In genomic region chr2:46696966-46697829, GRCh38 we compare ENCODE assay signal across 15 cellular contexts. TPM values are rescaled to one million over a fixed set of nuclear protein-coding genes. Genes with fewer than 3 reads are reported as not detected.
A peak's percentile ranks its signal among the peaks of the same experiment; 100 is the strongest.
DNase-seq lines count a peak whose midpoint lies in the region; ATAC-seq and TF ChIP-seq lines count a peak whose summit lies in the region.
"Had no signal": no experiment of that assay in that cellular context is flagged by ENCODE, and none has a peak within 500 bp of the region (broad histone marks: within the 10 kb centered on the region; RNA-seq: fewer than 3 reads in every experiment).

No MANE protein-coding gene starts in this region.

- CTCF ChIA-PET in SK-N-SH (lab: Yijun Ruan, JAX), result interaction anchor here (1.7 kb wide), 1 partner anchor 47 kb away, joined by 6 read pairs; no protein-coding TSS in a partner anchor

- H3K4me2 ChIP-seq in SK-N-SH, result no peak overlapping the region; the same call in 1 of the 2 replicates
- H3K4me2 ChIP-seq in SU-DHL-6 (ENCODE audit: low read depth, low read length, poor library complexity, severe bottlenecking), result peak overlapping the region; percentile 89

- H3K79me2 ChIP-seq in SK-N-SH (ENCODE audit: insufficient read depth) (peaks cover 32% of the 10 kb centered on the region), SU-DHL-6 (ENCODE audit: insufficient read depth, low read length) (peaks cover 11% of the 10 kb centered on the region; the same call in 1 of the 2 replicates)

- TF ChIP-seq CTCF in SK-N-SH (IDR thresholded peaks at IDR 0.05), result no peak
- no peak for TF ChIP-seq CTCF in SU-DHL-6 (IDR thresholded peaks at IDR 0.05; ENCODE audit: insufficient read depth, low read length, poor library complexity, severe bottlenecking)
- no peak for TF ChIP-seq CTCF in gastrocnemius medialis (IDR thresholded peaks at IDR 0.05 in 4 of 5, conservative IDR thresholded peaks at IDR 0.05 in 1 of 5)

- no peaks in the 10 kb centered on the region for H3K9me2 ChIP-seq in SK-N-SH
- no peaks in the 10 kb centered on the region for H3K9me2 ChIP-seq in SU-DHL-6 (replicated peaks; ENCODE audit: insufficient read depth, low read length)

- H3K9me3 ChIP-seq in SK-N-SH (no peaks in the 10 kb centered on the region), SU-DHL-6 (ENCODE audit: insufficient read depth, low read length) (no peaks in the 10 kb centered on the region), endocrine pancreas (ENCODE audit: control insufficient read depth, low read length) (no peaks in the 10 kb centered on the region), gastrocnemius medialis (no peaks in the 10 kb centered on the region)
- H3K9me3 ChIP-seq: ascending aorta had no signal

- TF ChIP-seq RAD21 in SK-N-SH (IDR thresholded peaks at IDR 0.05; ENCODE audit: low read length), result no peak

- no peak for TF ChIP-seq EP300 in SK-N-SH (IDR thresholded peaks at IDR 0.05; ENCODE audit: borderline replicate concordance in 1 of 2, low read depth in 1 of 2, low read length in 1 of 2)

- H2AFZ ChIP-seq in SK-N-SH (ENCODE audit: low read depth), result no peak overlapping the region
- H2AFZ ChIP-seq in SU-DHL-6 (ENCODE audit: low read depth, low read length, severe bottlenecking), result no peak overlapping the region

- peaks cover 14% of the 10 kb centered on the region for H4K20me1 ChIP-seq in SK-N-SH (ENCODE audit: insufficient read depth)
- peaks cover 16% of the 10 kb centered on the region; the same call in 1 of the 2 replicates for H4K20me1 ChIP-seq in SU-DHL-6 (ENCODE audit: low read depth, low read length)

- H3F3A ChIP-seq in SK-N-SH (replicated peaks; ENCODE audit: insufficient read depth) (peaks cover 24% of the 10 kb centered on the region), SU-DHL-6 (ENCODE audit: insufficient read depth) (peaks cover 11% of the 10 kb centered on the region; the same call in 1 of the 2 replicates)

- H3K9ac ChIP-seq in SK-N-SH, result no peak overlapping the region
- no peak overlapping the region for H3K9ac ChIP-seq in SU-DHL-6 (ENCODE audit: low read length)
- no peak overlapping the region for H3K9ac ChIP-seq in endocrine pancreas (ENCODE audit: control insufficient read depth, insufficient read depth, low read length)

- H3K4me1 ChIP-seq in SK-N-SH (ENCODE audit: control insufficient read depth in 1 of 2, insufficient read depth in 2 of 2, low read depth in 1 of 2, low read length in 1 of 2) (peaks cover 9 to 23% of the 10 kb centered on the region in 2 experiments), endocrine pancreas (ENCODE audit: control insufficient read depth, insufficient read depth, low read length) (peaks cover 5% of the 10 kb centered on the region), gastrocnemius medialis (peaks cover 17 to 24% of the 10 kb centered on the region in 2 donors)

- TF ChIP-seq POLR2A in gastrocnemius medialis (IDR thresholded peaks at IDR 0.05), result no peak

- no peak overlapping the region for H3K4me3 ChIP-seq in SK-N-SH (ENCODE audit: low read depth in 2 of 2, low read length in 1 of 2)
- no peak overlapping the region for H3K4me3 ChIP-seq in SU-DHL-6 (ENCODE audit: insufficient read depth, low read length, poor library complexity, severe bottlenecking)
- H3K4me3 ChIP-seq in endocrine pancreas (ENCODE audit: control insufficient read depth, insufficient read depth, low read length), result peak overlapping the region; percentile 52
- H3K4me3 ChIP-seq in gastrocnemius medialis, result no peak overlapping the region

- intact Hi-C loops in gastrocnemius medialis (cut with DNase I; ENCODE audit: low total_unique reads), result no loop called here

- in situ Hi-C loops in gastrocnemius medialis (cut with MboI; ENCODE audit: low sequenced_read_pairs in 4 of 4), result no loop called here

- H3K36me3 ChIP-seq in SK-N-SH (replicated peaks in 1 of 2; ENCODE audit: control insufficient read depth in 1 of 2, insufficient read depth in 2 of 2, low read length in 1 of 2), result peaks cover 0 to 4% of the 10 kb centered on the region in 2 experiments
- no peaks in the 10 kb centered on the region for H3K36me3 ChIP-seq in SU-DHL-6 (ENCODE audit: low read length)
- no peaks in the 10 kb centered on the region for H3K36me3 ChIP-seq in endocrine pancreas (ENCODE audit: control insufficient read depth, insufficient read depth, low read length)
- no peaks in the 10 kb centered on the region for H3K36me3 ChIP-seq in gastrocnemius medialis
- H3K36me3 ChIP-seq: ascending aorta had no signal

- H3K27me3 ChIP-seq in SK-N-SH (ENCODE audit: insufficient read depth) (no peaks in the 10 kb centered on the region), SU-DHL-6 (ENCODE audit: low read length) (no peaks in the 10 kb centered on the region), endocrine pancreas (ENCODE audit: control insufficient read depth, insufficient read depth, low read length) (no peaks in the 10 kb centered on the region), gastrocnemius medialis (no peaks in the 10 kb centered on the region)
- H3K27me3 ChIP-seq: ascending aorta had no signal

- ATAC-seq in SK-N-SH treated with all-trans-retinoic acid at 6 μM for 48 hours, result no peak
- no peak for ATAC-seq in gastrocnemius medialis
- ATAC-seq: Right ventricle myocardium inferior had no signal

- 89% methylated on average over 5 of the region's 5 CpGs for WGBS in SK-N-SH (ENCODE audit: low lambda C conversion rate)

- POLR2A ChIA-PET in SK-N-SH (lab: Yijun Ruan, JAX), result interaction anchor here (0.6 kb wide), 1 partner anchor 691 kb away, joined by 3 read pairs; no protein-coding TSS in a partner anchor

- no peak for DNase-seq in SK-N-SH
- DNase-seq in gastrocnemius medialis, result no peak
- no peak for DNase-seq in EL
- DNase-seq in iPS-NIHi7 (ENCODE audit: extremely low spot score), result no peak
- no peak for DNase-seq in T1000 (lab: John Stamatoyannopoulos, UW)
- DNase-seq: 8988T; activated CD4-positive, alpha-beta T cell treated with anti-CD3 and anti-CD28 coated beads, Interleukin-2, amount 50 U/mL, for 48 hours; DMS79 treated with DMSO at 0.1 percent for 48 hours; NCI-H1048; NCI-H446 had no signal

- H3K27ac ChIP-seq in SK-N-SH (ENCODE audit: low read depth in 2 of 2, low read length in 1 of 2), result peak overlapping the region in 1 of 2 experiments; percentile 92; a peak in 1 of 4 replicates
- H3K27ac ChIP-seq in SU-DHL-6 (ENCODE audit: low read depth, low read length), result no peak overlapping the region
- H3K27ac ChIP-seq in gastrocnemius medialis, result peak overlapping the region in 3 of 4 donors; percentile 90 to 95 (median 94)

TF ChIP-seq in SK-N-SH, 30 proteins besides CTCF, POLR2A, EP300 and RAD21:
- TF ChIP-seq NRF1 (IDR thresholded peaks at IDR 0.05; ENCODE audit: low read depth, low read length) (0 out of 2 replicates have a peak, but pooled peaks have one; percentile 8), TAF1 (IDR thresholded peaks at IDR 0.05; ENCODE audit: borderline replicate concordance, low read depth, low read length) (no peak)

TF ChIP-seq in SK-N-SH treated with all-trans-retinoic acid at 6 μM for 48 hours, 23 proteins besides CTCF, POLR2A, EP300 and RAD21 (continues in another document):
- TF ChIP-seq GLIS3 (CRISPR knock-in tag; IDR thresholded peaks at IDR 0.05), result no peak
- TF ChIP-seq PATZ1 (CRISPR knock-in tag; IDR thresholded peaks at IDR 0.05; ENCODE audit: borderline replicate concordance), result no peak
- TF ChIP-seq OSR1 (CRISPR knock-in tag; IDR thresholded peaks at IDR 0.05), result no peak
- TF ChIP-seq BACH2 (CRISPR knock-in tag; IDR thresholded peaks at IDR 0.05; ENCODE audit: borderline replicate concordance), result no peak
- TF ChIP-seq ZNF8 (CRISPR knock-in tag; IDR thresholded peaks at IDR 0.05), result no peak
- no peak for TF ChIP-seq POU6F1 (CRISPR knock-in tag; IDR thresholded peaks at IDR 0.05; ENCODE audit: borderline replicate concordance, low read depth)
- TF ChIP-seq CSRNP3 (CRISPR knock-in tag; IDR thresholded peaks at IDR 0.05), result no peak

RNA-seq across cellular contexts. Expression of gene SOCS5, which starts 1.9 kb away (rescaled TPM):
- 23.1 and 29.0 TPM in 2 replicates for polyA plus RNA-seq in SK-N-SH (2012; rRNA removed)
- 33.1 and 33.3 TPM in 2 replicates for polyA plus RNA-seq in SK-N-SH (2012; cell fraction: cytosol; rRNA removed)
- polyA plus RNA-seq in SK-N-SH (2012; cell fraction: nucleus; rRNA removed), result 17.6 and 28.6 TPM in 2 replicates
- 10 to 100 TPM; 10.9 to 27.6 (median 14.5) TPM for total RNA-seq in gastrocnemius medialis
